ENCODE assay signal across 8 cellular contexts in genomic region chr16:89325861-89326471, GRCh38.
DNase-seq lines count a peak whose midpoint lies in the region; ATAC-seq and TF ChIP-seq lines count a peak whose summit lies in the region.

No MANE protein-coding gene starts in this region.

- DNase-seq in A673 (ENCODE audit: low spot score) (peak; percentile 54), GM10248 (ENCODE audit: extremely low spot score) (peak; percentile 69), RWPE2 (ENCODE audit: low spot score) (peak; percentile 49), dedifferentiated amniotic fluid mesenchymal stem cell (ENCODE audit: extremely low spot score) (peak; percentile 77), lung (ENCODE audit: low spot score) (peak; percentile 65), thyroid gland (peak; percentile 47 to 58)
- DNase-seq in NK-92 treated with Interleukin-12 subunit alpha and Interleukin-12 subunit beta, amount 100 ng/mL, for 24 hours (lab: John Stamatoyannopoulos, UW), result no peak

- no peaks in the 10 kb centered on the region for H3K9me3 ChIP-seq in A673 (ENCODE audit: low read depth, low read length, poor library complexity, severe bottlenecking)
- H3K9me3 ChIP-seq in RWPE2 (ENCODE audit: severe bottlenecking), result no peaks in the 10 kb centered on the region
- H3K9me3 ChIP-seq in lung (ENCODE audit: control insufficient read depth in 2 of 2, insufficient read depth in 1 of 2, low read length in 1 of 2), result no peaks in the 10 kb centered on the region
- no peaks in the 10 kb centered on the region for H3K9me3 ChIP-seq in thyroid gland

- POLR2A ChIA-PET in A673 (lab: Charles Lee; ENCODE audit: low non-redundant PET) (no interaction called here), GM10248 (lab: Yijun Ruan, JAX) (no interaction called here)

- BruUV-seq in A673 (replicated peaks; lab: Mats Ljungman, UMichigan), result no TSS peak

- ATAC-seq in RWPE2 (ENCODE audit: low read depth) (no peak), lung (ENCODE audit: insufficient read depth, low FRiP score) (no peak), GM18873 (IDR thresholded peaks at IDR 0.05; ENCODE audit: low FRiP score, unreplicated experiment) (no peak)

- intact Hi-C loops in A673 (cut with micrococcal nuclease; ENCODE audit: unreplicated experiment) (no loop called here), thyroid gland (cut with DNase I) (loop anchor here (5.0 kb wide), 1 partner anchor 166 kb away; the partner anchor contains the start of gene ANKRD11)

- H3K4me1 ChIP-seq in A673 (ENCODE audit: insufficient read depth, low read length, poor library complexity, severe bottlenecking) (peaks cover 73% of the 10 kb centered on the region), RWPE2 (ENCODE audit: insufficient read depth, poor library complexity, severe bottlenecking) (peaks cover 79% of the 10 kb centered on the region), lung (ENCODE audit: control insufficient read depth in 2 of 2, insufficient read depth in 2 of 2, low read length in 2 of 2) (peaks cover 20 to 50% of the 10 kb centered on the region in 2 donors), thyroid gland (peaks cover 38 to 59% of the 10 kb centered on the region in 2 donors)

- H3K27me3 ChIP-seq in A673 (replicated peaks; ENCODE audit: insufficient read depth, low read depth, low read length, poor library complexity) (no peaks in the 10 kb centered on the region), RWPE2 (ENCODE audit: insufficient read depth, poor library complexity, severe bottlenecking) (no peaks in the 10 kb centered on the region), lung (ENCODE audit: control insufficient read depth, insufficient read depth) (no peaks in the 10 kb centered on the region), thyroid gland (no peaks in the 10 kb centered on the region)

- 16 to 28% methylated on average over 18 of the region's 18 CpGs for WGBS in lung, 2 donors
- WGBS in thyroid gland, 2 donors, result 38 to 50% methylated on average over 18 of the region's 18 CpGs

- CTCF ChIA-PET in A673 (lab: Charles Lee), result no interaction called here
- CTCF ChIA-PET in GM10248 (lab: Yijun Ruan, JAX), result interaction anchor here (1.5 kb wide), 1 partner anchor 21 kb away, joined by 3 read pairs; no protein-coding TSS in a partner anchor

- H3K27ac ChIP-seq in A673 (ENCODE audit: low read depth, low read length, poor library complexity, severe bottlenecking) (peak overlapping the region; percentile 80), RWPE2 (ENCODE audit: poor library complexity, severe bottlenecking) (peak overlapping the region; percentile 98), lung (ENCODE audit: low read depth in 1 of 2, low read length in 1 of 2) (peak overlapping the region; percentile 72 to 82), thyroid gland (peak overlapping the region; percentile 62 to 80 (median 64))

- TF ChIP-seq POLR2A in thyroid gland (IDR thresholded peaks at IDR 0.05), result no peak

- no peak for TF ChIP-seq CTCF in A673 (conservative IDR thresholded peaks at IDR 0.05; ENCODE audit: low read depth, low read length)
- TF ChIP-seq CTCF in GM10248 (IDR thresholded peaks at IDR 0.05; ENCODE audit: control extremely low read depth, extremely low read depth, low read depth, missing control alignments), result no peak
- no peak for TF ChIP-seq CTCF in RWPE2 (IDR thresholded peaks at IDR 0.05; ENCODE audit: poor library complexity, severe bottlenecking)
- no peak for TF ChIP-seq CTCF in lung (IDR thresholded peaks at IDR 0.05; ENCODE audit: control extremely low read depth, extremely low read depth)
- no peak for TF ChIP-seq CTCF in thyroid gland (IDR thresholded peaks at IDR 0.05)

- no peak overlapping the region for H3K4me3 ChIP-seq in A673 (ENCODE audit: low read depth, low read length, poor library complexity, severe bottlenecking)
- H3K4me3 ChIP-seq in RWPE2 (ENCODE audit: severe bottlenecking), result no peak overlapping the region
- no peak overlapping the region for H3K4me3 ChIP-seq in lung
- H3K4me3 ChIP-seq in thyroid gland (replicated peaks in 1 of 3), result no peak overlapping the region

- peaks cover 4% of the 10 kb centered on the region for H3K36me3 ChIP-seq in A673 (ENCODE audit: insufficient read depth, low read length, poor library complexity, severe bottlenecking)
- H3K36me3 ChIP-seq in RWPE2 (ENCODE audit: low read depth), result peaks cover 23% of the 10 kb centered on the region
- H3K36me3 ChIP-seq in lung (ENCODE audit: control insufficient read depth in 2 of 2, insufficient read depth in 2 of 2, low read length in 2 of 2), result no peaks in the 10 kb centered on the region
- H3K36me3 ChIP-seq in thyroid gland, result no peaks in the 10 kb centered on the region
